ENCODE assay signal across 17 cellular contexts in genomic region chr3:41277790-41278465, GRCh38.
DNase-seq lines count a peak whose midpoint lies in the region; ATAC-seq and TF ChIP-seq lines count a peak whose summit lies in the region.
"Had no signal": no experiment of that assay in that cellular context is flagged by ENCODE, and none has a peak within 500 bp of the region (broad histone marks: within the 10 kb centered on the region; RNA-seq: fewer than 3 reads in every experiment).

No MANE protein-coding gene starts in this region.

- peaks cover 9% of the 10 kb centered on the region for H3K4me1 Mint-ChIP-seq in endodermal cell

- no peak overlapping the region for H3K4me3 Mint-ChIP-seq in endodermal cell

- H3K27me3 Mint-ChIP-seq in endodermal cell (ENCODE audit: insufficient read depth) = no peaks in the 10 kb centered on the region

- H3K9me3 ChIP-seq in HUES48 (ENCODE audit: control insufficient read depth, insufficient read depth, low read length) (peaks cover 4% of the 10 kb centered on the region; the same call in 1 of the 2 replicates), endodermal cell (ENCODE audit: control insufficient read depth, low read length) (no peaks in the 10 kb centered on the region), spleen (peaks cover 0 to 17% (median 6%) of the 10 kb centered on the region in 8 donors)

- intact Hi-C loops in spleen (cut with DNase I; ENCODE audit: low total_unique reads) = no loop called here

- no peaks in the 10 kb centered on the region for H3K36me3 ChIP-seq in HUES48 (ENCODE audit: control insufficient read depth, insufficient read depth, low read length)
- H3K36me3 ChIP-seq in endodermal cell (ENCODE audit: control insufficient read depth, insufficient read depth, low read length) = no peaks in the 10 kb centered on the region
- H3K36me3 ChIP-seq in spleen = no peaks in the 10 kb centered on the region

- no peaks in the 10 kb centered on the region for H3K36me3 Mint-ChIP-seq in endodermal cell (ENCODE audit: low read depth)

- TF ChIP-seq POLR2A in spleen (IDR thresholded peaks at IDR 0.05) = no peak

- H3K27ac Mint-ChIP-seq in endodermal cell = no peak overlapping the region

- H3K27me3 ChIP-seq in HUES48 (ENCODE audit: control insufficient read depth, insufficient read depth, low read length) (no peaks in the 10 kb centered on the region), endodermal cell (ENCODE audit: control insufficient read depth, insufficient read depth, low read length, poor library complexity, severe bottlenecking) (no peaks in the 10 kb centered on the region), spleen (replicated peaks in 1 of 7) (no peaks in the 10 kb centered on the region)

- TF ChIP-seq CTCF in endodermal cell (conservative IDR thresholded peaks at IDR 0.05) (no peak), spleen (IDR thresholded peaks at IDR 0.05 in 8 of 11, conservative IDR thresholded peaks at IDR 0.05 in 3 of 11) (no peak)

- H3K4me3 ChIP-seq in HUES48 (ENCODE audit: low read depth, low read length) (peak overlapping the region; percentile 17; the same call in 1 of the 2 replicates), endodermal cell (ENCODE audit: low read length) (peak overlapping the region; percentile 12), spleen (no peak overlapping the region)

- H3K4me1 ChIP-seq in HUES48 (ENCODE audit: control insufficient read depth, insufficient read depth, low read length) (peaks cover 7% of the 10 kb centered on the region), endodermal cell (ENCODE audit: control insufficient read depth, insufficient read depth, low read length) (no peaks in the 10 kb centered on the region), spleen (no peaks in the 10 kb centered on the region)

- no peak overlapping the region for H3K27ac ChIP-seq in HUES48 (ENCODE audit: low read depth, low read length)
- no peak overlapping the region for H3K27ac ChIP-seq in endodermal cell (ENCODE audit: low read depth, low read length)
- H3K27ac ChIP-seq in spleen = no peak overlapping the region

- no peak for ATAC-seq in GM21737 (IDR thresholded peaks at IDR 0.05; ENCODE audit: unreplicated experiment)
- no peak for ATAC-seq in GM21528 (IDR thresholded peaks at IDR 0.05; ENCODE audit: low FRiP score, unreplicated experiment)

- 76 to 82% methylated on average over 7 to 16 of the region's 16 CpGs for WGBS in endodermal cell (ENCODE audit: insufficient coverage in 1 of 2, insufficient read length in 1 of 2), 2 experiments
- 83 to 91% (median 85%) methylated on average over 9 to 16 of the region's 16 CpGs for WGBS in spleen, 5 donors

- no peak overlapping the region for H3K9ac ChIP-seq in HUES48 (ENCODE audit: low read depth, low read length)
- no peak overlapping the region for H3K9ac ChIP-seq in endodermal cell (ENCODE audit: extremely low read depth, low read length, poor library complexity, severe bottlenecking)

- DNase-seq in ELF-1 (ENCODE audit: low read depth, low spot score) = peak; percentile 41
- DNase-seq in endodermal cell = peak; percentile 66
- peak; percentile 34 for DNase-seq in left kidney (ENCODE audit: low read depth, low spot score)
- no peak for DNase-seq in spleen
- DNase-seq: C1 segment of cervical spinal cord, DMS 273 treated with DMSO at 0.1 percent for 48 hours, KBM-7, MV-4-11, NCI-H1417, NCI-H2029 treated with DMSO at 0.1 percent for 48 hours, NCI-H524 treated with DMSO at 0.1 percent for 48 hours, OCI-M1, RPMI8226, SIG-M5 had no signal

- H3K9me3 Mint-ChIP-seq in endodermal cell = peaks cover 14% of the 10 kb centered on the region

Comparison
In these comparisons a context has a peak if more than half of its experiments do, and no peak if none do; other contexts are left out.
1. H3K4me3 ChIP-seq: peak in HUES48 (single experiment) and endodermal cell (single experiment); none in spleen (0 of 8).